In genomic region chr22:37999640-38000272, GRCh38 we compare ENCODE assay signal across 9 cellular contexts. TPM values are rescaled to one million over a fixed set of nuclear protein-coding genes. Genes with fewer than 3 reads are reported as not detected.
DNase-seq lines count a peak whose midpoint lies in the region; ATAC-seq and TF ChIP-seq lines count a peak whose summit lies in the region.
"Had no signal": no experiment of that assay in that cellular context is flagged by ENCODE, and none has a peak within 500 bp of the region (broad histone marks: within the 10 kb centered on the region; RNA-seq: fewer than 3 reads in every experiment).

No MANE protein-coding gene starts in this region.

- H3K9me3 ChIP-seq in HEK293 (ENCODE audit: control insufficient read depth, insufficient read depth, low read depth, low read length) (no peaks in the 10 kb centered on the region), gastroesophageal sphincter (no peaks in the 10 kb centered on the region)

- ATAC-seq in gastroesophageal sphincter (peak; percentile 43), GM21423 (IDR thresholded peaks at IDR 0.05; ENCODE audit: unreplicated experiment) (no peak)

- CTCF ChIA-PET in HEK293 (lab: Yijun Ruan, JAX) = interaction anchor here (0.7 to 1.3 kb wide), 7 partner anchors 11 to 182 kb away, joined by 3 to 5 read pairs (median 4); no protein-coding TSS in a partner anchor

- 82 to 87% methylated on average over 2 to 3 of the region's 16 CpGs for WGBS in gastroesophageal sphincter (ENCODE audit: low coverage in 1 of 2), 2 donors

- TF ChIP-seq POLR2A in gastroesophageal sphincter (IDR thresholded peaks at IDR 0.05) (no peak), erythroblast (IDR thresholded peaks at IDR 0.05; ENCODE audit: low read length) (no peak)

- H3K36me3 ChIP-seq in HEK293 (ENCODE audit: control insufficient read depth in 2 of 2, insufficient read depth in 1 of 2, low read length in 2 of 2) (no peaks in the 10 kb centered on the region), gastroesophageal sphincter (no peaks in the 10 kb centered on the region)

- DNase-seq in A172 (ENCODE audit: low spot score) (peak; percentile 82), SW480 (ENCODE audit: low spot score) (peak; percentile 78), NCI-H82 (lab: John Stamatoyannopoulos, UW) (no peak), erythroblast (lab: John Stamatoyannopoulos, UW) (no peak)
- no peak for DNase-seq in effector CD8-positive, alpha-beta T cell (lab: John Stamatoyannopoulos, UW)

- peaks cover 5% of the 10 kb centered on the region for H3K4me1 ChIP-seq in HEK293 (ENCODE audit: control insufficient read depth, insufficient read depth, low read length)
- H3K4me1 ChIP-seq in gastroesophageal sphincter = peaks cover 0 to 24% (median 0%) of the 10 kb centered on the region in 3 donors

- no peaks in the 10 kb centered on the region for H3K27me3 ChIP-seq in gastroesophageal sphincter

- no peak overlapping the region; the same call in 1 of the 2 replicates for H3K27ac ChIP-seq in HEK293 (ENCODE audit: extremely low read depth, low read depth, low read length)
- H3K27ac ChIP-seq in gastroesophageal sphincter = peak overlapping the region in 3 of 4 donors; percentile 60 to 71 (median 69)

- H3K4me3 ChIP-seq in HEK293 (ENCODE audit: low read depth, low read length) (no peak overlapping the region), gastroesophageal sphincter (no peak overlapping the region)

- no peak for TF ChIP-seq EP300 in gastroesophageal sphincter (IDR thresholded peaks at IDR 0.05)

- POLR2A ChIA-PET in HEK293 (lab: Yijun Ruan, JAX) = interaction anchor here (1.6 kb wide), 1 partner anchor 46 kb away, joined by 4 read pairs; the partner anchor contains the start of genes C22orf23 and POLR2F

- no peak for TF ChIP-seq CTCF in HEK293 (tag by site-specific recombination; IDR thresholded peaks at IDR 0.05)
- no peak for TF ChIP-seq CTCF in gastroesophageal sphincter (IDR thresholded peaks at IDR 0.05)

TF ChIP-seq in HEK293, 187 proteins besides CTCF, POLR2A, EP300 and RAD21 (continues in another document):
- TF ChIP-seq ZBTB20 (tag by site-specific recombination; IDR thresholded peaks at IDR 0.05) (no peak), ZNF600 (tag by site-specific recombination; IDR thresholded peaks at IDR 0.05) (peak; percentile 94), ZBTB10 (tag by site-specific recombination; IDR thresholded peaks at IDR 0.05) (no peak), BCL11A (tag by site-specific recombination; IDR thresholded peaks at IDR 0.05; ENCODE audit: low read depth) (peak; percentile 27; the same call in 1 of the 2 replicates), ZIC2 (tag by site-specific recombination; IDR thresholded peaks at IDR 0.05) (peak; percentile 90), SP2 (tag by site-specific recombination; IDR thresholded peaks at IDR 0.05) (peak; percentile 43), ZBTB17 (tag by site-specific recombination; IDR thresholded peaks at IDR 0.05) (peak; percentile 50; the same call in 1 of the 2 replicates), ZNF366 (tag by site-specific recombination; conservative IDR thresholded peaks at IDR 0.05) (0 out of 2 replicates have a peak, but pooled peaks have one; percentile 21), ZSCAN4 (tag by site-specific recombination; IDR thresholded peaks at IDR 0.05) (peak; percentile 69), SCRT2 (tag by site-specific recombination; IDR thresholded peaks at IDR 0.05) (peak; percentile 92), FEZF1 (tag by site-specific recombination; IDR thresholded peaks at IDR 0.05) (peak; percentile 47; the same call in 1 of the 2 replicates), ZNF707 (tag by site-specific recombination; IDR thresholded peaks at IDR 0.05) (no peak), ZNF514 (tag by site-specific recombination; IDR thresholded peaks at IDR 0.05) (no peak), ZNF585B (tag by site-specific recombination; IDR thresholded peaks at IDR 0.05) (no peak), ZNF596 (tag by site-specific recombination; IDR thresholded peaks at IDR 0.05) (no peak), ZNF184 (tag by site-specific recombination; IDR thresholded peaks at IDR 0.05) (0 out of 2 replicates have a peak, but pooled peaks have one; percentile 14), ZNF785 (tag by site-specific recombination; IDR thresholded peaks at IDR 0.05) (no peak), ZBTB44 (tag by site-specific recombination; IDR thresholded peaks at IDR 0.05) (peak; percentile 41), KLF17 (tag by site-specific recombination; IDR thresholded peaks at IDR 0.05) (peak; percentile 54), ZNF747 (tag by site-specific recombination; IDR thresholded peaks at IDR 0.05) (no peak), IKZF3 (tag by site-specific recombination; IDR thresholded peaks at IDR 0.05) (0 out of 2 replicates have a peak, but pooled peaks have one; percentile 49), ZNF621 (tag by site-specific recombination; IDR thresholded peaks at IDR 0.05) (no peak), ZBTB21 (tag by site-specific recombination; IDR thresholded peaks at IDR 0.05) (peak; percentile 78), WT1 (tag by site-specific recombination; IDR thresholded peaks at IDR 0.05) (peak; percentile 57), ZFP69B (tag by site-specific recombination; IDR thresholded peaks at IDR 0.05) (0 out of 2 replicates have a peak, but pooled peaks have one; percentile 40), YY1 (tag by site-specific recombination; IDR thresholded peaks at IDR 0.05) (no peak), SP7 (tag by site-specific recombination; IDR thresholded peaks at IDR 0.05) (peak; percentile 73), REPIN1 (tag by site-specific recombination; IDR thresholded peaks at IDR 0.05; ENCODE audit: low read depth) (peak; percentile 21; the same call in 1 of the 2 replicates), OSR2 (tag by site-specific recombination; IDR thresholded peaks at IDR 0.05) (peak; percentile 47), GLIS2 (tag by site-specific recombination; IDR thresholded peaks at IDR 0.05) (peak; percentile 86), ZNF335 (tag by site-specific recombination; conservative IDR thresholded peaks at IDR 0.05) (peak; percentile 53; the same call in 1 of the 2 replicates), GLIS1 (tag by site-specific recombination; IDR thresholded peaks at IDR 0.05) (peak; percentile 98)

RNA-seq across cellular contexts. Expression of gene SOX10, which starts 15.4 kb away (rescaled TPM):
- total RNA-seq in A172 (2014; rRNA removed; shearing (Covaris generic)) = not detected in 2 replicates
- 10 to 100 TPM in 1 of 4 donors, 1 to 10 TPM in 3; 6.9 to 16.0 (median 9.2) TPM for total RNA-seq in gastroesophageal sphincter
- total RNA-seq: glomerular endothelial cell had no signal

RNA-seq across cellular contexts. Expression of gene POLR2F, which starts 46.3 kb away (rescaled TPM):
- 53.1 and 68.1 TPM in 2 replicates for total RNA-seq in A172 (2014; rRNA removed; shearing (Covaris generic))
- total RNA-seq in gastroesophageal sphincter = 10 to 100 TPM; 41.4 to 79.5 (median 72.0) TPM

RNA-seq across cellular contexts. Expression of gene C22orf23, which starts 46.4 kb away (rescaled TPM):
- total RNA-seq in A172 (2014; rRNA removed; shearing (Covaris generic)) = 0.10 TPM in 1 of 2 replicates, not detected in the other
- total RNA-seq in gastroesophageal sphincter = under 1 TPM in 2 of 4 donors, not detected in 2; 0.31 to 0.40 TPM

RNA-seq across cellular contexts. Expression of gene PICK1, which starts 57.4 kb away (rescaled TPM):
- 6.5 and 10.7 TPM in 2 replicates for total RNA-seq in A172 (2014; rRNA removed; shearing (Covaris generic))
- total RNA-seq in gastroesophageal sphincter = 10 to 100 TPM; 20.3 to 35.3 (median 25.7) TPM

Comparison
In these comparisons a context has a peak if more than half of its experiments do, and no peak if none do; other contexts are left out.
1. DNase-seq: peak in A172 (single experiment) and SW480 (single experiment); none in NCI-H82 (single experiment), effector CD8-positive, alpha-beta T cell (single experiment) and erythroblast (0 of 2).